ENCODE assay signal across 13 cellular contexts in genomic region chr20:58598271-58599015, GRCh38. TPM values are rescaled to one million over a fixed set of nuclear protein-coding genes. Genes with fewer than 3 reads are reported as not detected.
DNase-seq lines count a peak whose midpoint lies in the region; ATAC-seq and TF ChIP-seq lines count a peak whose summit lies in the region.
"Had no signal": no experiment of that assay in that cellular context is flagged by ENCODE, and none has a peak within 500 bp of the region (broad histone marks: within the 10 kb centered on the region; RNA-seq: fewer than 3 reads in every experiment).

No MANE protein-coding gene starts in this region.

- CTCF ChIA-PET in activated CD4-positive, alpha-beta T cell treated with anti-CD3 and anti-CD28 coated beads for 36 hours (lab: Charles Lee): interaction anchor here (0.6 kb wide), 1 partner anchor 814 kb away, joined by 3 read pairs; no protein-coding TSS in a partner anchor

- H3K4me1 ChIP-seq in aorta (ENCODE audit: control insufficient read depth in 1 of 2, insufficient read depth in 2 of 2, low read length in 2 of 2): peaks cover 0 to 5% of the 10 kb centered on the region in 2 donors

- no peaks in the 10 kb centered on the region for H3K4me1 Mint-ChIP-seq in activated CD4-positive, alpha-beta T cell treated with anti-CD3 and anti-CD28 coated beads for 36 hours
- peaks cover 44% of the 10 kb centered on the region for H3K4me1 Mint-ChIP-seq in mesothelial cell of epicardium

- no peak overlapping the region for H3K4me3 Mint-ChIP-seq in activated CD4-positive, alpha-beta T cell treated with anti-CD3 and anti-CD28 coated beads for 36 hours
- no peak overlapping the region for H3K4me3 Mint-ChIP-seq in mesothelial cell of epicardium
- H3K4me3 Mint-ChIP-seq: activated T-helper 1 cell treated with anti-CD3 and anti-CD28 coated beads, Interleukin-12 subunit alpha, Interleukin-12 subunit beta, Interleukin-2, Interleukin-4 antibody, amounts not matched to agents 30 ng/mL and 10 ng/mL and 1 ng/mL, durations not matched to agents 14 hours and 24 hours and 36 hours; stimulated activated naive CD8-positive, alpha-beta T cell treated with anti-CD3 and anti-CD28 coated beads, Interleukin-15, Interleukin-2, amounts not matched to agents 100 ng/mL and 50 ng/mL, for 24 hours had no signal

- H3K9me3 ChIP-seq in aorta (ENCODE audit: control insufficient read depth, low read length): peaks cover 2% of the 10 kb centered on the region

- H3K27ac ChIP-seq in aorta (ENCODE audit: low read depth in 1 of 2, low read length in 2 of 2): no peak overlapping the region

- no peaks in the 10 kb centered on the region for H3K9me3 Mint-ChIP-seq in activated CD4-positive, alpha-beta T cell treated with anti-CD3 and anti-CD28 coated beads for 36 hours (ENCODE audit: low read depth)
- H3K9me3 Mint-ChIP-seq in mesothelial cell of epicardium: peaks cover 4% of the 10 kb centered on the region
- H3K9me3 Mint-ChIP-seq: activated T-helper 1 cell treated with anti-CD3 and anti-CD28 coated beads, Interleukin-12 subunit alpha, Interleukin-12 subunit beta, Interleukin-2, Interleukin-4 antibody, amounts not matched to agents 30 ng/mL and 10 ng/mL and 1 ng/mL, durations not matched to agents 14 hours and 24 hours and 36 hours; stimulated activated naive CD8-positive, alpha-beta T cell treated with anti-CD3 and anti-CD28 coated beads, Interleukin-15, Interleukin-2, amounts not matched to agents 100 ng/mL and 50 ng/mL, for 24 hours had no signal

- intact Hi-C loops in activated CD4-positive, alpha-beta T cell treated with anti-CD3 and anti-CD28 coated beads for 36 hours (cut with DNase I, micrococcal nuclease): no loop called here
- intact Hi-C loops in aorta (cut with DNase I): no loop called here

- ATAC-seq in activated CD4-positive, alpha-beta T cell treated with anti-CD3 and anti-CD28 coated beads for 36 hours: no peak
- ATAC-seq in aorta (ENCODE audit: low FRiP score): peak; percentile 65
- ATAC-seq in GM19467 (IDR thresholded peaks at IDR 0.05; ENCODE audit: unreplicated experiment): no peak

- peak; percentile 9 for DNase-seq in activated CD4-positive, alpha-beta T cell treated with anti-CD3 and anti-CD28 coated beads for 36 hours
- DNase-seq in activated CD4-positive, alpha-beta T cell treated with anti-CD3 and anti-CD28 coated beads for 48 hours: no peak
- peak; percentile 49 for DNase-seq in epidermal melanocyte (ENCODE audit: insufficient read length, low spot score)
- DNase-seq in mesothelial cell of epicardium (ENCODE audit: low spot score in 2 of 2, unreplicated experiment in 2 of 2): no peak
- peak in 1 of 2 donors; percentile 81 for DNase-seq in aorta
- DNase-seq in NCI-H774 (lab: John Stamatoyannopoulos, UW): no peak
- no peak for DNase-seq in GDM1 (lab: John Stamatoyannopoulos, UW)
- DNase-seq: activated CD4-positive, CD25-positive, alpha-beta regulatory T cell; DND-41; erythroblast had no signal

- H3K36me3 ChIP-seq in aorta (ENCODE audit: control insufficient read depth in 1 of 2, insufficient read depth in 2 of 2, low read length in 1 of 2): no peaks in the 10 kb centered on the region

- H3K27me3 Mint-ChIP-seq in activated CD4-positive, alpha-beta T cell treated with anti-CD3 and anti-CD28 coated beads for 36 hours: peaks cover 3% of the 10 kb centered on the region
- H3K27me3 Mint-ChIP-seq in mesothelial cell of epicardium (ENCODE audit: low read depth): peaks cover 4% of the 10 kb centered on the region

- H3K4me3 ChIP-seq in aorta (ENCODE audit: low read length in 2 of 2): no peak overlapping the region

- H3K27ac Mint-ChIP-seq in activated CD4-positive, alpha-beta T cell treated with anti-CD3 and anti-CD28 coated beads for 36 hours: no peak overlapping the region
- peak overlapping the region; percentile 52 for H3K27ac Mint-ChIP-seq in mesothelial cell of epicardium
- H3K27ac Mint-ChIP-seq: activated T-helper 1 cell treated with anti-CD3 and anti-CD28 coated beads, Interleukin-12 subunit alpha, Interleukin-12 subunit beta, Interleukin-2, Interleukin-4 antibody, amounts not matched to agents 30 ng/mL and 10 ng/mL and 1 ng/mL, durations not matched to agents 14 hours and 24 hours and 36 hours; stimulated activated naive CD8-positive, alpha-beta T cell treated with anti-CD3 and anti-CD28 coated beads, Interleukin-15, Interleukin-2, amounts not matched to agents 100 ng/mL and 50 ng/mL, for 24 hours had no signal

- POLR2A ChIA-PET in activated CD4-positive, alpha-beta T cell treated with anti-CD3 and anti-CD28 coated beads for 36 hours (lab: Charles Lee): interaction anchor here (0.6 kb wide), 1 partner anchor 58 kb away, joined by 3 read pairs; no protein-coding TSS in a partner anchor

- TF ChIP-seq CTCF in mesothelial cell of epicardium (IDR thresholded peaks at IDR 0.05; ENCODE audit: unreplicated experiment): no peak

- WGBS in aorta, 2 donors: 60 to 67% methylated on average over 5 of the region's 5 CpGs

- H3K36me3 Mint-ChIP-seq in activated CD4-positive, alpha-beta T cell treated with anti-CD3 and anti-CD28 coated beads for 36 hours (ENCODE audit: low read depth): no peaks in the 10 kb centered on the region
- no peaks in the 10 kb centered on the region for H3K36me3 Mint-ChIP-seq in mesothelial cell of epicardium

- no peaks in the 10 kb centered on the region for H3K27me3 ChIP-seq in aorta (ENCODE audit: control insufficient read depth in 1 of 2, insufficient read depth in 2 of 2, low read length in 1 of 2)

RNA-seq across cellular contexts. Expression of gene STX16, which starts 52.6 kb away (rescaled TPM):
- total RNA-seq in activated CD4-positive, alpha-beta T cell treated with anti-CD3 and anti-CD28 coated beads for 36 hours: 100 to 1,000 TPM; 101 to 110 TPM
- total RNA-seq in mesothelial cell of epicardium (85.9 to 87.5 TPM (median 86.1 TPM) in 3 replicates), aorta (10 to 100 TPM; 48.7 to 75.7 TPM)
- 10 to 100 TPM; 17.9 to 70.6 TPM for polyA plus RNA-seq in aorta

Comparison
In these comparisons a context has a peak if more than half of its experiments do, and no peak if none do; other contexts are left out.
1. DNase-seq: peak in activated CD4-positive, alpha-beta T cell treated with anti-CD3 and anti-CD28 coated beads for 36 hours (single experiment) and epidermal melanocyte (single experiment); none in activated CD4-positive, alpha-beta T cell treated with anti-CD3 and anti-CD28 coated beads for 48 hours (single experiment), mesothelial cell of epicardium (0 of 2), NCI-H774 (single experiment) and GDM1 (single experiment).